8 cellular contexts compared by ENCODE assay signal in genomic region chr13:99916366-99917103, GRCh38. TPM values are rescaled to one million over a fixed set of nuclear protein-coding genes. Genes with fewer than 3 reads are reported as not detected.
A peak's percentile ranks its signal among the peaks of the same experiment; 100 is the strongest.
DNase-seq lines count a peak whose midpoint lies in the region; ATAC-seq and TF ChIP-seq lines count a peak whose summit lies in the region.

No MANE protein-coding gene starts in this region.

- H3K9me3 Mint-ChIP-seq in T-helper 2 cell treated with Interferon-gamma antibody and Interleukin-4, amounts not matched to agents 5 μg/mL and 100 μg/mL, for 36 hours = no peaks in the 10 kb centered on the region

- H3K27ac ChIP-seq in tibial artery = no peak overlapping the region

- no peaks in the 10 kb centered on the region for H3K36me3 Mint-ChIP-seq in T-helper 2 cell treated with Interferon-gamma antibody and Interleukin-4, amounts not matched to agents 5 μg/mL and 100 μg/mL, for 36 hours (ENCODE audit: low read depth)

- no peaks in the 10 kb centered on the region for H3K9me3 ChIP-seq in tibial artery

- H3K27me3 ChIP-seq in kidney epithelial cell (ENCODE audit: control insufficient read depth, insufficient read depth, low read length) (peaks cover 16% of the 10 kb centered on the region), tibial artery (peaks cover 0 to 18% of the 10 kb centered on the region in 2 donors)

- TF ChIP-seq CTCF in kidney epithelial cell (IDR thresholded peaks at IDR 0.05; ENCODE audit: insufficient read depth, low read length, poor library complexity, severe bottlenecking) = peak; percentile 97
- peak; percentile 84 to 86 for TF ChIP-seq CTCF in tibial artery (IDR thresholded peaks at IDR 0.05)

- DNase-seq in DMS 273 (lab: John Stamatoyannopoulos, UW; ENCODE audit: unreplicated experiment) = peak; percentile 75
- DNase-seq in GM19238 (ENCODE audit: insufficient read length, low spot score) = peak; percentile 53
- DNase-seq in NCI-H82 treated with DMSO at 0.1 percent for 48 hours (lab: John Stamatoyannopoulos, UW; ENCODE audit: unreplicated experiment) = peak; percentile 21
- peak; percentile 38 for DNase-seq in brain pericyte (ENCODE audit: low read depth, low spot score)
- no peak for DNase-seq in kidney epithelial cell (ENCODE audit: low read depth)
- DNase-seq in tibial artery = no peak
- no peak for DNase-seq in T-helper 2 cell treated with Interferon-gamma antibody and Interleukin-4, amounts not matched to agents 5 μg/mL and 100 μg/mL, for 36 hours (ENCODE audit: low spot score)

- no peak overlapping the region for H3K4me3 ChIP-seq in kidney epithelial cell (ENCODE audit: low read depth, low read length)
- H3K4me3 ChIP-seq in tibial artery = no peak overlapping the region

- peaks cover 4% of the 10 kb centered on the region for H3K4me1 Mint-ChIP-seq in T-helper 2 cell treated with Interferon-gamma antibody and Interleukin-4, amounts not matched to agents 5 μg/mL and 100 μg/mL, for 36 hours (ENCODE audit: low read depth)

- no peaks in the 10 kb centered on the region for H3K4me1 ChIP-seq in tibial artery

- H3K27ac Mint-ChIP-seq in T-helper 2 cell treated with Interferon-gamma antibody and Interleukin-4, amounts not matched to agents 5 μg/mL and 100 μg/mL, for 36 hours = no peak overlapping the region

- peaks cover 38% of the 10 kb centered on the region for H3K27me3 Mint-ChIP-seq in T-helper 2 cell treated with Interferon-gamma antibody and Interleukin-4, amounts not matched to agents 5 μg/mL and 100 μg/mL, for 36 hours (ENCODE audit: low read depth)

- no peaks in the 10 kb centered on the region for H3K36me3 ChIP-seq in kidney epithelial cell (ENCODE audit: control insufficient read depth, insufficient read depth, low read length)
- H3K36me3 ChIP-seq in tibial artery = no peaks in the 10 kb centered on the region

- intact Hi-C loops in tibial artery (cut with DNase I; ENCODE audit: low total_unique reads) = loop anchor here (10.0 kb wide), 2 partner anchors 262 to 598 kb away; no protein-coding TSS in a partner anchor

- peak; percentile 63 for ATAC-seq in HG03565 (IDR thresholded peaks at IDR 0.05; ENCODE audit: unreplicated experiment)

- H3K4me3 Mint-ChIP-seq in T-helper 2 cell treated with Interferon-gamma antibody and Interleukin-4, amounts not matched to agents 5 μg/mL and 100 μg/mL, for 36 hours = no peak overlapping the region

RNA-seq across cellular contexts. Expression of gene ZIC5, which starts 55.0 kb away (rescaled TPM):
- total RNA-seq in kidney epithelial cell = not detected in 2 replicates

Comparison
In these comparisons a context has a peak if more than half of its experiments do, and no peak if none do; other contexts are left out.
1. DNase-seq: peak in DMS 273 (single experiment), GM19238 (single experiment), NCI-H82 treated with DMSO at 0.1 percent for 48 hours (single experiment) and brain pericyte (single experiment); none in kidney epithelial cell (single experiment), tibial artery (0 of 2) and T-helper 2 cell treated with Interferon-gamma antibody and Interleukin-4, amounts not matched to agents 5 μg/mL and 100 μg/mL, for 36 hours (single experiment).